In the genomic region with DNA sequence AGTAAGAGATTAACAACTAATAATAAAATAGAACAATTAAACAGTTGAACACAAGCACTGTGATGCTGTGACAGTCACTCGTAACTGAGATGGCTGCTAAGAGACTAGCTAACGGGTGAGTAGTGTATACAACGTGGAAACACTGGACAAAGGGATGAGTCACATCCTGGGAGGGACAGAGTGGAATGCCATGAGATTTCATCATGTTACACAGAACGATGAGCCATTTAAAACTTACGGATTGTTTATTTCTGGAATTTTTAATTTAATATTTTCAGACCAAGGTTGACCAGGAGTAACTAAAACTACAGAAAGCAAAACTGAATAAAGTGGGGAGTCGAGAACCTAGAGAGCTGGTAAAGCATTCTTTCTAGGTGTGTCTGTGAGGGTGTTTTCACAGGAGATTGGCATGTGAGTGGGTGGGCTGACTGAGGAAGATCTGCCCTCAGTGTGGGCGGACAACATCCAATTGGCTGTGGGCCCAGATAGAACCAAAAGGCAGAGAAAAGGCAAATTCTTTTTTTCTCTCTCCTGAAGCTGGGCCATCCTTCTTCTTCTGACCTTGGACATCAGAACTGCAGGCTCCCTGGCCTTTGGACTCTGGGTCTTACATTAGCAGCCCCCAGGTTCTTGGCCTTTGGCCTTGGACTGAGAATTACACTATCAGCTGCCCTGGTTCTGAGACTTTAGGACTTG, we compare ENCODE assay signal across 8 cellular contexts. TPM values are rescaled to one million over a fixed set of nuclear protein-coding genes. Genes with fewer than 3 reads are reported as not detected.
DNase-seq lines count a peak whose midpoint lies in the region; ATAC-seq and TF ChIP-seq lines count a peak whose summit lies in the region.

No MANE protein-coding gene starts in this region.

- peaks cover 6% of the 10 kb centered on the region for H3K36me3 Mint-ChIP-seq in activated CD4-positive, alpha-beta memory T cell treated with anti-CD3 and anti-CD28 coated beads, Interleukin-2, amount 10 ng/mL, durations not matched to agents 7 days and 5 days (ENCODE audit: low read depth)

- H3K27me3 Mint-ChIP-seq in activated CD4-positive, alpha-beta memory T cell treated with anti-CD3 and anti-CD28 coated beads, Interleukin-2, amount 10 ng/mL, durations not matched to agents 7 days and 5 days, result no peaks in the 10 kb centered on the region

- CTCF ChIA-PET in activated CD4-positive, alpha-beta memory T cell treated with anti-CD3 and anti-CD28 coated beads, Interleukin-2, amount 10 ng/mL, durations not matched to agents 7 days and 5 days (lab: Charles Lee), result interaction anchor here (1.0 to 1.6 kb wide), 2 partner anchors 14 to 38 kb away, joined by 3 to 4 read pairs; no protein-coding TSS in a partner anchor

- no peak overlapping the region for H3K4me3 ChIP-seq in prostate gland

- 10% methylated on average over 7 of the region's 7 CpGs for WGBS in prostate gland

- DNase-seq in Daoy (ENCODE audit: low read depth) (peak; percentile 94), fibroblast of peridontal ligament (ENCODE audit: extremely low read depth) (peak; percentile 98), prostate gland (ENCODE audit: low spot score) (no peak), NCI-H526 (lab: John Stamatoyannopoulos, UW) (no peak), KG1 (lab: John Stamatoyannopoulos, UW) (no peak)
- no peak for DNase-seq in activated CD4-positive, alpha-beta memory T cell treated with anti-CD3 and anti-CD28 coated beads, Interleukin-2, amount 10 ng/mL, durations not matched to agents 7 days and 5 days

- no peak for TF ChIP-seq POLR2A in prostate gland (IDR thresholded peaks at IDR 0.05)

- H3K4me1 ChIP-seq in prostate gland (replicated peaks), result no peaks in the 10 kb centered on the region

- no peaks in the 10 kb centered on the region for H3K9me3 Mint-ChIP-seq in activated CD4-positive, alpha-beta memory T cell treated with anti-CD3 and anti-CD28 coated beads, Interleukin-2, amount 10 ng/mL, durations not matched to agents 7 days and 5 days

- H3K4me1 Mint-ChIP-seq in activated CD4-positive, alpha-beta memory T cell treated with anti-CD3 and anti-CD28 coated beads, Interleukin-2, amount 10 ng/mL, durations not matched to agents 7 days and 5 days, result peaks cover 41% of the 10 kb centered on the region

- peak overlapping the region; percentile 41 for H3K4me3 Mint-ChIP-seq in activated CD4-positive, alpha-beta memory T cell treated with anti-CD3 and anti-CD28 coated beads, Interleukin-2, amount 10 ng/mL, durations not matched to agents 7 days and 5 days

- TF ChIP-seq CTCF in prostate gland (IDR thresholded peaks at IDR 0.05), result no peak

- peak overlapping the region; percentile 78 for H3K27ac Mint-ChIP-seq in activated CD4-positive, alpha-beta memory T cell treated with anti-CD3 and anti-CD28 coated beads, Interleukin-2, amount 10 ng/mL, durations not matched to agents 7 days and 5 days

- no peaks in the 10 kb centered on the region for H3K36me3 ChIP-seq in prostate gland

- peak; percentile 44 for ATAC-seq in GM21360 (IDR thresholded peaks at IDR 0.05; ENCODE audit: unreplicated experiment)
- peak; percentile 21 for ATAC-seq in HG03575 (IDR thresholded peaks at IDR 0.05; ENCODE audit: extremely low read depth, insufficient number of reproducible peaks, low FRiP score, unreplicated experiment)

- intact Hi-C loops in prostate gland (cut with DNase I), result loop anchor here (10.0 kb wide), 1 partner anchor 355 kb away; no protein-coding TSS in a partner anchor

- no peaks in the 10 kb centered on the region for H3K9me3 ChIP-seq in prostate gland

- peak overlapping the region; percentile 52 to 64 for H3K27ac ChIP-seq in prostate gland

- POLR2A ChIA-PET in activated CD4-positive, alpha-beta memory T cell treated with anti-CD3 and anti-CD28 coated beads, Interleukin-2, amount 10 ng/mL, durations not matched to agents 7 days and 5 days (lab: Charles Lee), result interaction anchor here (1.3 to 9.3 kb wide), 6 partner anchors 13 to 40 kb away, joined by 3 to 210 read pairs (median 6); a partner anchor contains a TSS

- no peaks in the 10 kb centered on the region for H3K27me3 ChIP-seq in prostate gland (replicated peaks; ENCODE audit: insufficient read depth)

RNA-seq across cellular contexts. Expression of a gene that starts 14.6 kb away (rescaled TPM):
- 5,141 and 5,751 TPM in 2 replicates for total RNA-seq in Daoy (2014; rRNA removed; shearing (Covaris generic))
- 1,000 to 10,000 TPM; 5,686 to 5,768 TPM for total RNA-seq in activated CD4-positive, alpha-beta memory T cell treated with anti-CD3 and anti-CD28 coated beads, Interleukin-2, amount 10 ng/mL, durations not matched to agents 7 days and 5 days
- 1,000 to 10,000 TPM; 1,100 to 3,014 TPM for total RNA-seq in prostate gland

RNA-seq across cellular contexts. Expression of a gene that starts 39.1 kb away (rescaled TPM):
- total RNA-seq in Daoy (2014; rRNA removed; shearing (Covaris generic)), result 4.4 and 4.7 TPM in 2 replicates
- 10 to 100 TPM; 35.9 to 38.3 TPM for total RNA-seq in activated CD4-positive, alpha-beta memory T cell treated with anti-CD3 and anti-CD28 coated beads, Interleukin-2, amount 10 ng/mL, durations not matched to agents 7 days and 5 days
- 10 to 100 TPM in 1 of 2 donors, not detected in 1; 10.3 TPM for total RNA-seq in prostate gland

RNA-seq across cellular contexts. Expression of a gene that starts 50.9 kb away (rescaled TPM):
- total RNA-seq in Daoy (2014; rRNA removed; shearing (Covaris generic)), result 23.8 and 71.5 TPM in 2 replicates
- total RNA-seq in activated CD4-positive, alpha-beta memory T cell treated with anti-CD3 and anti-CD28 coated beads, Interleukin-2, amount 10 ng/mL, durations not matched to agents 7 days and 5 days, result 10 to 100 TPM; 87.0 to 92.9 TPM
- 10 to 100 TPM; 20.5 to 33.1 TPM for total RNA-seq in prostate gland

Comparison
In these comparisons a context has a peak if more than half of its experiments do, and no peak if none do; other contexts are left out.
1. DNase-seq: peak in Daoy (single experiment) and fibroblast of peridontal ligament (single experiment); none in activated CD4-positive, alpha-beta memory T cell treated with anti-CD3 and anti-CD28 coated beads, Interleukin-2, amount 10 ng/mL, durations not matched to agents 7 days and 5 days (single experiment), prostate gland (single experiment), NCI-H526 (0 of 2) and KG1 (single experiment).